In the genomic region with DNA sequence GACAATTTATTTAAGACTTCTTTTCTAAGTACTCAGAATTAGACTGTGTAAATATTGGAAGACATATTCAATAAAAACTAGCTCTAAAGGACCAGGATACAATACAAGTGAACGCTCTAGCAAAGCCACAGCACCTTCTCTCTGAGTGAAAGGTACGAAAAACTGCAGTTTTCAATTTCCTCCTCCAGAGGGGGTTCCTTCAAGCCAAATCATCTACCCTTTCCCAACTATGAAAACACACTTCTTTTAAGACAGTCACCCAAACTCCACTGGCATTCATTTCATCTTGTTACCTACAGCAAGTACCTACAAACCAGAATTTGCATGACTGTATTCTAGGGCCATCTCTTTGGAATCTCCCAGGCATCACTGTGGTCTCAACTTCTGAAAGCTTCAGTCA, we compare ENCODE assay signal across 14 cellular contexts.
A peak's percentile ranks its signal among the peaks of the same experiment; 100 is the strongest.
DNase-seq lines count a peak whose midpoint lies in the region; ATAC-seq, FAIRE-seq and TF ChIP-seq lines count a peak whose summit lies in the region.
"Had no signal": no experiment of that assay in that cellular context is flagged by ENCODE, and none has a peak within 500 bp of the region (broad histone marks: within the 10 kb centered on the region; RNA-seq: fewer than 3 reads in every experiment).

No MANE protein-coding gene starts in this region.

- no peaks in the 10 kb centered on the region for H3K36me3 Mint-ChIP-seq in mesothelial cell of epicardium
- no peaks in the 10 kb centered on the region for H3K36me3 Mint-ChIP-seq in stimulated activated memory B cell treated with anti-CD40 and anti-IgM and Interleukin-4, amounts not matched to agents 10 μg/mL and 1 μg/mL and 100 μg/mL, for 72 hours
- H3K36me3 Mint-ChIP-seq: memory B cell had no signal

- FAIRE-seq in G401.6 (lab: Jason Lieb, UNC) (peak; percentile 97), GM12878 (lab: Jason Lieb, UNC) (no peak)
- FAIRE-seq: colon had no signal

- no peaks in the 10 kb centered on the region; the same call in 2 of the 3 replicates for H3K9me3 ChIP-seq in GM12878 (replicated peaks; ENCODE audit: control insufficient read depth, insufficient read depth, low read length)
- H3K9me3 ChIP-seq in ovary, result no peaks in the 10 kb centered on the region

- RAD21 ChIA-PET in GM12878 (lab: Charles Lee; ENCODE audit: unreplicated experiment), result no interaction called here

- POLR2A ChIA-PET in GM12878 (lab: Charles Lee) (no interaction called here), RWPE1 (lab: Yijun Ruan, JAX; ENCODE audit: low non-redundant PET) (no interaction called here)

- peaks cover 7% of the 10 kb centered on the region for H3K4me1 Mint-ChIP-seq in mesothelial cell of epicardium
- peaks cover 8% of the 10 kb centered on the region for H3K4me1 Mint-ChIP-seq in stimulated activated memory B cell treated with anti-CD40 and anti-IgM and Interleukin-4, amounts not matched to agents 10 μg/mL and 1 μg/mL and 100 μg/mL, for 72 hours

- DNase-seq in Jurkat, Clone E6-1 (ENCODE audit: low read depth, low spot score), result peak; percentile 7
- DNase-seq in GM12878 (ENCODE audit: low read depth, low spot score) (no peak), mesothelial cell of epicardium (ENCODE audit: low spot score in 2 of 2, unreplicated experiment in 2 of 2) (no peak), RWPE1 (ENCODE audit: low spot score) (no peak), activated gamma-delta T cell treated with Interleukin-2 at 50 U/mL for 16 hours (no peak), ovary (no peak)
- DNase-seq: EL, HCEC 1CT, NCI-H1694 treated with DMSO at 0.1 percent for 48 hours had no signal

- peak; percentile 13 to 21 (median 17); a peak in 2 of 6 replicates for TF ChIP-seq CTCF in GM12878 (IDR thresholded peaks at IDR 0.05 in 2 of 3, conservative IDR thresholded peaks at IDR 0.05 in 1 of 3; ENCODE audit: control insufficient read depth in 2 of 3, extremely low read depth in 1 of 3, insufficient read depth in 1 of 3, low read depth in 3 of 3, low read length in 3 of 3)
- TF ChIP-seq CTCF in mesothelial cell of epicardium (IDR thresholded peaks at IDR 0.05; ENCODE audit: unreplicated experiment), result peak; percentile 30
- TF ChIP-seq CTCF in RWPE1 (conservative IDR thresholded peaks at IDR 0.05; ENCODE audit: low read depth), result no peak
- TF ChIP-seq CTCF in ovary (IDR thresholded peaks at IDR 0.05), result no peak

- H3K79me2 ChIP-seq in GM12878 (ENCODE audit: control insufficient read depth, insufficient read depth, low read length), result no peaks in the 10 kb centered on the region

- no peak overlapping the region for H3K27ac ChIP-seq in GM12878 (ENCODE audit: control insufficient read depth, insufficient read depth)
- H3K27ac ChIP-seq in RWPE1, result no peak overlapping the region
- H3K27ac ChIP-seq in ovary, result no peak overlapping the region
- H3K27ac ChIP-seq: skin epidermis had no signal

- H3K4me1 ChIP-seq in GM12878 (ENCODE audit: control insufficient read depth, insufficient read depth, low read length) (no peaks in the 10 kb centered on the region), ovary (ENCODE audit: insufficient read depth) (no peaks in the 10 kb centered on the region)

- CTCF ChIA-PET in GM12878 (lab: Yijun Ruan, JAX), result interaction anchor here (1.0 to 1.8 kb wide), 6 partner anchors 11 to 561 kb away, joined by 3 to 7 read pairs (median 4); no protein-coding TSS in a partner anchor
- CTCF ChIA-PET in RWPE1 (lab: Yijun Ruan, JAX), result no interaction called here

- no peak overlapping the region for H3K27ac Mint-ChIP-seq in mesothelial cell of epicardium
- no peak overlapping the region for H3K27ac Mint-ChIP-seq in stimulated activated memory B cell treated with anti-CD40 and anti-IgM and Interleukin-4, amounts not matched to agents 10 μg/mL and 1 μg/mL and 100 μg/mL, for 72 hours
- H3K27ac Mint-ChIP-seq: memory B cell had no signal

- no peak for TF ChIP-seq POLR2A in GM12878 (IDR thresholded peaks at IDR 0.05; ENCODE audit: low read depth, low read length)
- TF ChIP-seq POLR2A in ovary (IDR thresholded peaks at IDR 0.05), result no peak

- SMC1A ChIA-PET in GM12878 (lab: Charles Lee; ENCODE audit: uncharacterized antibody, unreplicated experiment), result interaction anchor here (1.4 to 1.6 kb wide), 2 partner anchors 11 to 147 kb away, joined by 3 to 4 read pairs; no protein-coding TSS in a partner anchor

- no peaks in the 10 kb centered on the region for H3K27me3 Mint-ChIP-seq in mesothelial cell of epicardium (ENCODE audit: low read depth)
- H3K27me3 Mint-ChIP-seq in stimulated activated memory B cell treated with anti-CD40 and anti-IgM and Interleukin-4, amounts not matched to agents 10 μg/mL and 1 μg/mL and 100 μg/mL, for 72 hours, result peaks cover 9% of the 10 kb centered on the region

- H3K4me3 Mint-ChIP-seq in mesothelial cell of epicardium, result no peak overlapping the region
- no peak overlapping the region for H3K4me3 Mint-ChIP-seq in stimulated activated memory B cell treated with anti-CD40 and anti-IgM and Interleukin-4, amounts not matched to agents 10 μg/mL and 1 μg/mL and 100 μg/mL, for 72 hours
- H3K4me3 Mint-ChIP-seq: memory B cell had no signal

- WGBS in GM12878 (ENCODE audit: insufficient coverage, insufficient replicate concordance, low lambda C conversion rate, missing lambda C conversion rate), result 4% methylated on average over 2 of the region's 2 CpGs
- WGBS in ovary, 3 donors, result 91 to 97% (median 93%) methylated on average over 2 of the region's 2 CpGs

- no peaks in the 10 kb centered on the region for H4K20me1 ChIP-seq in GM12878 (ENCODE audit: control insufficient read depth, insufficient read depth)

- intact Hi-C loops in GM12878 (cut with micrococcal nuclease; ENCODE audit: unreplicated experiment) (no loop called here), ovary (cut with DNase I) (no loop called here)

- H3K36me3 ChIP-seq in GM12878 (ENCODE audit: control insufficient read depth in 2 of 2, insufficient read depth in 2 of 2, low read length in 1 of 2) (no peaks in the 10 kb centered on the region), ovary (no peaks in the 10 kb centered on the region)

- 0 out of 2 replicates have a peak, but pooled peaks have one; percentile 17 for TF ChIP-seq RAD21 in GM12878 (IDR thresholded peaks at IDR 0.05; ENCODE audit: insufficient read depth, low read depth, low read length)

- H3K4me2 ChIP-seq in GM12878 (ENCODE audit: control insufficient read depth, insufficient read depth), result no peak overlapping the region

- ATAC-seq in GM12878, result peak; percentile 52; the same call in 2 of the 3 replicates
- no peak for ATAC-seq in stimulated activated memory B cell treated with anti-CD40 and anti-IgM and Interleukin-4, amounts not matched to agents 10 μg/mL and 1 μg/mL and 100 μg/mL, for 72 hours

- TF ChIP-seq EP300 in GM12878 (IDR thresholded peaks at IDR 0.05; ENCODE audit: borderline replicate concordance in 1 of 2, control insufficient read depth in 1 of 2, low read depth in 2 of 2, low read length in 2 of 2), result no peak
- no peak for TF ChIP-seq EP300 in ovary (IDR thresholded peaks at IDR 0.05)

- H3K27me3 ChIP-seq in GM12878 (replicated peaks in 1 of 2; ENCODE audit: control insufficient read depth in 2 of 2, insufficient read depth in 2 of 2, low read length in 1 of 2) (no peaks in the 10 kb centered on the region), ovary (no peaks in the 10 kb centered on the region)

- no TSS peak for BruUV-seq in GM12878 (replicated peaks; lab: Mats Ljungman, UMichigan)

- in situ Hi-C loops in GM12878 (cut with MboI), result no loop called here

- no peak overlapping the region for H3K9ac ChIP-seq in GM12878 (ENCODE audit: control insufficient read depth, insufficient read depth, low read length)

- H3K4me3 ChIP-seq in Jurkat, Clone E6-1 (ENCODE audit: low read length), result no peak overlapping the region
- no peak overlapping the region for H3K4me3 ChIP-seq in GM12878
- no peak overlapping the region for H3K4me3 ChIP-seq in ovary
- H3K4me3 ChIP-seq: skin epidermis had no signal

- H2AFZ ChIP-seq in GM12878 (ENCODE audit: control insufficient read depth, low read depth, low read length), result no peak overlapping the region

- H3K9me3 Mint-ChIP-seq in mesothelial cell of epicardium, result peaks cover 8% of the 10 kb centered on the region
- H3K9me3 Mint-ChIP-seq in stimulated activated memory B cell treated with anti-CD40 and anti-IgM and Interleukin-4, amounts not matched to agents 10 μg/mL and 1 μg/mL and 100 μg/mL, for 72 hours, result peaks cover 3% of the 10 kb centered on the region
- H3K9me3 Mint-ChIP-seq: memory B cell had no signal

TF ChIP-seq in GM12878, 131 proteins besides CTCF, POLR2A, EP300 and RAD21 (continues in another document):
- no peak for TF ChIP-seq MEF2B (IDR thresholded peaks at IDR 0.05; ENCODE audit: partially characterized antibody, poor library complexity, severe bottlenecking)
- TF ChIP-seq MXI1 (IDR thresholded peaks at IDR 0.05; ENCODE audit: low read depth, low read length), result no peak
- TF ChIP-seq, protein P1, sequence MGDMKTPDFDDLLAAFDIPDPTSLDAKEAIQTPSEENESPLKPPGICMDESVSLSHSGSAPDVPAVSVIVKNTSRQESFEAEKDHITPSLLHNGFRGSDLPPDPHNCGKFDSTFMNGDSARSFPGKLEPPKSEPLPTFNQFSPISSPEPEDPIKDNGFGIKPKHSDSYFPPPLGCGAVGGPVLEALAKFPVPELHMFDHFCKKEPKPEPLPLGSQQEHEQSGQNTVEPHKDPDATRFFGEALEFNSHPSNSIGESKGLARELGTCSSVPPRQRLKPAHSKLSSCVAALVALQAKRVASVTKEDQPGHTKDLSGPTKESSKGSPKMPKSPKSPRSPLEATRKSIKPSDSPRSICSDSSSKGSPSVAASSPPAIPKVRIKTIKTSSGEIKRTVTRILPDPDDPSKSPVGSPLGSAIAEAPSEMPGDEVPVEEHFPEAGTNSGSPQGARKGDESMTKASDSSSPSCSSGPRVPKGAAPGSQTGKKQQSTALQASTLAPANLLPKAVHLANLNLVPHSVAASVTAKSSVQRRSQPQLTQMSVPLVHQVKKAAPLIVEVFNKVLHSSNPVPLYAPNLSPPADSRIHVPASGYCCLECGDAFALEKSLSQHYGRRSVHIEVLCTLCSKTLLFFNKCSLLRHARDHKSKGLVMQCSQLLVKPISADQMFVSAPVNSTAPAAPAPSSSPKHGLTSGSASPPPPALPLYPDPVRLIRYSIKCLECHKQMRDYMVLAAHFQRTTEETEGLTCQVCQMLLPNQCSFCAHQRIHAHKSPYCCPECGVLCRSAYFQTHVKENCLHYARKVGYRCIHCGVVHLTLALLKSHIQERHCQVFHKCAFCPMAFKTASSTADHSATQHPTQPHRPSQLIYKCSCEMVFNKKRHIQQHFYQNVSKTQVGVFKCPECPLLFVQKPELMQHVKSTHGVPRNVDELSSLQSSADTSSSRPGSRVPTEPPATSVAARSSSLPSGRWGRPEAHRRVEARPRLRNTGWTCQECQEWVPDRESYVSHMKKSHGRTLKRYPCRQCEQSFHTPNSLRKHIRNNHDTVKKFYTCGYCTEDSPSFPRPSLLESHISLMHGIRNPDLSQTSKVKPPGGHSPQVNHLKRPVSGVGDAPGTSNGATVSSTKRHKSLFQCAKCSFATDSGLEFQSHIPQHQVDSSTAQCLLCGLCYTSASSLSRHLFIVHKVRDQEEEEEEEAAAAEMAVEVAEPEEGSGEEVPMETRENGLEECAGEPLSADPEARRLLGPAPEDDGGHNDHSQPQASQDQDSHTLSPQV (IDR thresholded peaks at IDR 0.05), result no peak
- no peak for TF ChIP-seq TBL1XR1 (IDR thresholded peaks at IDR 0.05; ENCODE audit: low read depth, low read length)
- no peak for TF ChIP-seq CBX5 (IDR thresholded peaks at IDR 0.05; ENCODE audit: low read depth)
- no peak for TF ChIP-seq CHD2 (IDR thresholded peaks at IDR 0.05; ENCODE audit: borderline replicate concordance, low read depth, low read length)

Comparison
In these comparisons a context has a peak if more than half of its experiments do, and no peak if none do; other contexts are left out.
1. CTCF ChIP-seq: peak in GM12878 (3 of 3) and mesothelial cell of epicardium (single experiment); none in RWPE1 (single experiment) and ovary (0 of 3).